19 cellular contexts compared by ENCODE assay signal in genomic region chr4:151143162-151143561, GRCh38. TPM values are rescaled to one million over a fixed set of nuclear protein-coding genes. Genes with fewer than 3 reads are reported as not detected.
DNase-seq lines count a peak whose midpoint lies in the region; ATAC-seq and TF ChIP-seq lines count a peak whose summit lies in the region.
"Had no signal": no experiment of that assay in that cellular context is flagged by ENCODE, and none has a peak within 500 bp of the region (broad histone marks: within the 10 kb centered on the region; RNA-seq: fewer than 3 reads in every experiment).

No MANE protein-coding gene starts in this region.

- H3K9ac ChIP-seq in Karpas-422 (ENCODE audit: low read length): no peak overlapping the region
- H3K9ac ChIP-seq: GM23248 had no signal

- H3K27ac ChIP-seq in body of pancreas (no peak overlapping the region), Karpas-422 (ENCODE audit: low read length) (no peak overlapping the region)
- H3K27ac ChIP-seq: GM23248, Peyer's patch had no signal

- no peaks in the 10 kb centered on the region for H3K4me1 Mint-ChIP-seq in stimulated activated memory B cell treated with anti-CD40 and anti-IgM and Interleukin-4, amounts not matched to agents 10 μg/mL and 1 μg/mL and 100 μg/mL, for 72 hours
- H3K4me1 Mint-ChIP-seq: CD14-positive monocyte, IgD-negative memory B cell had no signal

- H3K9me3 Mint-ChIP-seq in stimulated activated memory B cell treated with anti-CD40 and anti-IgM and Interleukin-4, amounts not matched to agents 10 μg/mL and 1 μg/mL and 100 μg/mL, for 72 hours: no peaks in the 10 kb centered on the region
- H3K9me3 Mint-ChIP-seq: IgD-negative memory B cell had no signal

- H3K27me3 ChIP-seq in body of pancreas (no peaks in the 10 kb centered on the region), Karpas-422 (ENCODE audit: low read length) (no peaks in the 10 kb centered on the region)
- H3K27me3 ChIP-seq: Peyer's patch had no signal

- TF ChIP-seq CTCF in cardiac fibroblast (IDR thresholded peaks at IDR 0.05; ENCODE audit: low read depth, low read length): no peak
- TF ChIP-seq CTCF in body of pancreas (IDR thresholded peaks at IDR 0.05): no peak
- no peak for TF ChIP-seq CTCF in mucosa of descending colon (IDR thresholded peaks at IDR 0.05)

- H3K4me3 ChIP-seq in cardiac fibroblast (replicated peaks in 1 of 2; ENCODE audit: low read depth in 2 of 2, low read length in 2 of 2): no peak overlapping the region
- no peak overlapping the region for H3K4me3 ChIP-seq in body of pancreas
- H3K4me3 ChIP-seq in mucosa of descending colon: no peak overlapping the region
- H3K4me3 ChIP-seq in Karpas-422 (ENCODE audit: low read length): no peak overlapping the region
- H3K4me3 ChIP-seq: GM23248, Peyer's patch had no signal

- no peaks in the 10 kb centered on the region for H4K20me1 ChIP-seq in Karpas-422 (ENCODE audit: insufficient read depth, low read depth, low read length)

- WGBS in body of pancreas, 2 donors: 83 to 92% methylated on average over 2 of the region's 2 CpGs

- no peak overlapping the region for H2AFZ ChIP-seq in Karpas-422 (ENCODE audit: low read length)
- H2AFZ ChIP-seq: GM23248 had no signal

- no peaks in the 10 kb centered on the region for H3K36me3 Mint-ChIP-seq in stimulated activated memory B cell treated with anti-CD40 and anti-IgM and Interleukin-4, amounts not matched to agents 10 μg/mL and 1 μg/mL and 100 μg/mL, for 72 hours
- H3K36me3 Mint-ChIP-seq: CD14-positive monocyte, IgD-negative memory B cell had no signal

- H3K4me1 ChIP-seq in body of pancreas: no peaks in the 10 kb centered on the region
- no peaks in the 10 kb centered on the region for H3K4me1 ChIP-seq in mucosa of descending colon (ENCODE audit: low read depth)
- no peaks in the 10 kb centered on the region for H3K4me1 ChIP-seq in Karpas-422 (ENCODE audit: low read length)
- H3K4me1 ChIP-seq: Peyer's patch had no signal

- no peaks in the 10 kb centered on the region for H3K9me3 ChIP-seq in body of pancreas
- no peaks in the 10 kb centered on the region for H3K9me3 ChIP-seq in mucosa of descending colon
- H3K9me3 ChIP-seq in Karpas-422 (ENCODE audit: low read length): no peaks in the 10 kb centered on the region
- H3K9me3 ChIP-seq: Peyer's patch had no signal

- peak; percentile 53 for ATAC-seq in GM18502 (IDR thresholded peaks at IDR 0.05; ENCODE audit: poor library complexity, unreplicated experiment)
- peak; percentile 56 for ATAC-seq in stimulated activated memory B cell treated with anti-CD40 and anti-IgM and Interleukin-4, amounts not matched to agents 10 μg/mL and 1 μg/mL and 100 μg/mL, for 72 hours
- ATAC-seq in body of pancreas: no peak
- ATAC-seq in mucosa of descending colon: no peak

- no peak overlapping the region for H3K27ac Mint-ChIP-seq in stimulated activated memory B cell treated with anti-CD40 and anti-IgM and Interleukin-4, amounts not matched to agents 10 μg/mL and 1 μg/mL and 100 μg/mL, for 72 hours
- H3K27ac Mint-ChIP-seq: CD14-positive monocyte, IgD-negative memory B cell had no signal

- no peaks in the 10 kb centered on the region for H3K9me2 ChIP-seq in Karpas-422 (replicated peaks; ENCODE audit: insufficient read depth, low read length)

- H3K79me2 ChIP-seq in Karpas-422 (ENCODE audit: low read length): no peaks in the 10 kb centered on the region

- no peak for TF ChIP-seq POLR2A in body of pancreas (IDR thresholded peaks at IDR 0.05)

- H3K36me3 ChIP-seq in body of pancreas (replicated peaks in 1 of 2; ENCODE audit: insufficient read depth in 1 of 2, low read depth in 2 of 2): peaks cover 0 to 5% of the 10 kb centered on the region in 2 donors
- no peaks in the 10 kb centered on the region for H3K36me3 ChIP-seq in mucosa of descending colon (ENCODE audit: low read depth)
- H3K36me3 ChIP-seq in Karpas-422 (ENCODE audit: insufficient read depth, low read length): no peaks in the 10 kb centered on the region

- peak; percentile 61 for DNase-seq in MV-4-11 (lab: John Stamatoyannopoulos, UW)
- DNase-seq in cardiac fibroblast (ENCODE audit: low read depth in 2 of 2): peak; percentile 16 to 40
- no peak for DNase-seq in body of pancreas
- DNase-seq in mucosa of descending colon: no peak
- DNase-seq in Karpas-422: no peak
- DNase-seq: AML-193, DMS79 treated with DMSO at 0.1 percent for 48 hours, GM23248, HCEC 1CT, NCI-H1436, NCI-H2029, NCI-H345, NCI-H524 treated with DMSO at 0.1 percent for 48 hours, Peyer's patch, SW 1271 had no signal

- no peaks in the 10 kb centered on the region for H3K27me3 Mint-ChIP-seq in stimulated activated memory B cell treated with anti-CD40 and anti-IgM and Interleukin-4, amounts not matched to agents 10 μg/mL and 1 μg/mL and 100 μg/mL, for 72 hours

- no peak overlapping the region for H3K4me3 Mint-ChIP-seq in stimulated activated memory B cell treated with anti-CD40 and anti-IgM and Interleukin-4, amounts not matched to agents 10 μg/mL and 1 μg/mL and 100 μg/mL, for 72 hours
- H3K4me3 Mint-ChIP-seq: CD14-positive monocyte, IgD-negative memory B cell had no signal

- H3K4me2 ChIP-seq in Karpas-422 (ENCODE audit: low read depth, low read length, poor library complexity, severe bottlenecking): no peak overlapping the region

- intact Hi-C loops in body of pancreas (cut with DNase I) (no loop called here), mucosa of descending colon (cut with DNase I, micrococcal nuclease) (no loop called here)

RNA-seq across cellular contexts. Expression of gene RPS3A, which starts 43.7 kb away (rescaled TPM):
- 1,000 to 10,000 TPM; 1,585 to 2,586 TPM for total RNA-seq in body of pancreas
- 1,000 to 10,000 TPM; 1,131 to 1,494 (median 1,246) TPM for total RNA-seq in mucosa of descending colon
- total RNA-seq in Karpas-422 (2014; rRNA removed; shearing (Covaris generic); ENCODE audit: low replicate concordance): 4,097 and 6,606 TPM in 2 replicates

Comparison
In these comparisons a context has a peak if more than half of its experiments do, and no peak if none do; other contexts are left out.
1. ATAC-seq: peak in GM18502 (single experiment) and stimulated activated memory B cell treated with anti-CD40 and anti-IgM and Interleukin-4, amounts not matched to agents 10 μg/mL and 1 μg/mL and 100 μg/mL, for 72 hours (single experiment); none in body of pancreas (single experiment) and mucosa of descending colon (single experiment).
2. DNase-seq: peak in MV-4-11 (single experiment) and cardiac fibroblast (2 of 2); none in body of pancreas (0 of 4), mucosa of descending colon (0 of 3) and Karpas-422 (single experiment).